8 cellular contexts compared by ENCODE assay signal in genomic region chr20:4034664-4035063, GRCh38. TPM values are rescaled to one million over a fixed set of nuclear protein-coding genes. Genes with fewer than 3 reads are reported as not detected.
DNase-seq lines count a peak whose midpoint lies in the region; ATAC-seq, FAIRE-seq and TF ChIP-seq lines count a peak whose summit lies in the region.
"Not testable (repeated sequence)": the region's sequence is repeated elsewhere in the genome, so short reads cannot be mapped to it uniquely, and the experiment has no call there.

No MANE protein-coding gene starts in this region.

- not testable (repeated sequence) for H3K9me3 ChIP-seq in Karpas-422 (ENCODE audit: low read length); K562 (replicated peaks; ENCODE audit: control insufficient read depth, insufficient read depth, low read depth, low read length); lower lobe of right lung; thyroid gland
- peaks cover 11% of the 10 kb centered on the region for H3K9me3 ChIP-seq in endodermal cell (ENCODE audit: control insufficient read depth, low read length)

- not testable (repeated sequence) for BruUV-seq in K562 (replicated peaks; lab: Mats Ljungman, UMichigan)

- H3K9me1 ChIP-seq in K562 (ENCODE audit: control insufficient read depth, insufficient read depth, low read length), result not testable (repeated sequence)

- not testable (repeated sequence) for H3K27ac Mint-ChIP-seq in GM23338
- H3K27ac Mint-ChIP-seq in endodermal cell, result peak overlapping the region; percentile 88
- H3K27ac Mint-ChIP-seq in glutamatergic neuron (ENCODE audit: unreplicated experiment), result peak overlapping the region; percentile 84

- POLR2A ChIA-PET in K562 (lab: Yijun Ruan, JAX), result not testable (repeated sequence)

- not testable (repeated sequence) for H3F3A ChIP-seq in GM23338 (replicated peaks; ENCODE audit: low read depth)

- not testable (repeated sequence) for DNase-seq in GM23338 (ENCODE audit: low spot score); HL-60 (ENCODE audit: low read depth in 1 of 2, low spot score in 1 of 2); K562 (ENCODE audit: extremely low read depth in 1 of 4, low spot score in 3 of 4); glutamatergic neuron; lower lobe of right lung
- peak; percentile 75 for DNase-seq in Karpas-422
- peak; percentile 38 for DNase-seq in endodermal cell
- peak; percentile 24 to 27 for DNase-seq in thyroid gland

- H3K27me3 Mint-ChIP-seq in GM23338 (ENCODE audit: insufficient read depth, low read depth, poor library complexity); endodermal cell (ENCODE audit: insufficient read depth); glutamatergic neuron (ENCODE audit: unreplicated experiment): not testable (repeated sequence)

- peak overlapping the region; percentile 41; the same call in 2 of the 3 replicates for H3K4me3 Mint-ChIP-seq in GM23338
- H3K4me3 Mint-ChIP-seq in endodermal cell; glutamatergic neuron (ENCODE audit: unreplicated experiment): not testable (repeated sequence)

- H3K4me3 ChIP-seq in GM23338, result peak overlapping the region; percentile 36; the same call in 1 of the 2 replicates
- not testable (repeated sequence) for H3K4me3 ChIP-seq in HL-60 (replicated peaks; ENCODE audit: insufficient read depth, low read length); Karpas-422 (ENCODE audit: low read length); K562; endodermal cell (ENCODE audit: low read length); lower lobe of right lung; thyroid gland (replicated peaks in 1 of 3)

- no CpG with 5 or more reads among the region's 4 CpGs for WGBS in K562 (ENCODE audit: insufficient coverage, low coverage, missing lambda C conversion rate)
- WGBS in endodermal cell (ENCODE audit: insufficient coverage in 1 of 2, insufficient read length in 1 of 2), 2 experiments, result no CpG with 5 or more reads among the region's 4 CpGs
- 52% methylated on average over 2 of the region's 4 CpGs; no CpG with 5 or more reads in 1 of the 2 donors for WGBS in thyroid gland, 2 donors

- not testable (repeated sequence) for TF ChIP-seq RAD21 in K562 (CRISPR knock-in tag; conservative IDR thresholded peaks at IDR 0.05 in 1 of 2, IDR thresholded peaks at IDR 0.05 in 1 of 2)

- not testable (repeated sequence) for FAIRE-seq in K562 (lab: Jason Lieb, UNC)

- peak overlapping the region; percentile 64; the same call in 1 of the 2 replicates for H3K4me2 ChIP-seq in GM23338
- not testable (repeated sequence) for H3K4me2 ChIP-seq in Karpas-422 (ENCODE audit: low read depth, low read length, poor library complexity, severe bottlenecking); K562 (ENCODE audit: insufficient read depth, low read length)

- H2AFZ ChIP-seq in GM23338; Karpas-422 (ENCODE audit: low read length); K562 (ENCODE audit: low read depth, low read length): not testable (repeated sequence)

- TF ChIP-seq EP300 in K562 (IDR thresholded peaks at IDR 0.05; ENCODE audit: low read length), result not testable (repeated sequence)

- not testable (repeated sequence) for H4K20me1 ChIP-seq in GM23338 (replicated peaks; ENCODE audit: insufficient read depth); Karpas-422 (ENCODE audit: insufficient read depth, low read depth, low read length); K562 (replicated peaks; ENCODE audit: control insufficient read depth, insufficient read depth, low read length)

- not testable (repeated sequence) for H3K27ac ChIP-seq in GM23338 (ENCODE audit: low read depth); K562 (ENCODE audit: extremely low read depth, low read depth, low read length); endodermal cell (ENCODE audit: low read depth, low read length); lower lobe of right lung; thyroid gland
- peak overlapping the region; percentile 72 for H3K27ac ChIP-seq in HL-60 (replicated peaks)
- peak overlapping the region; percentile 67 for H3K27ac ChIP-seq in Karpas-422 (ENCODE audit: low read length)

- intact Hi-C loops in K562 (cut with micrococcal nuclease); lower lobe of right lung (cut with DNase I); thyroid gland (cut with DNase I): not testable (repeated sequence)

- H3K9ac ChIP-seq in Karpas-422 (ENCODE audit: low read length); K562 (ENCODE audit: insufficient read depth in 1 of 2, low read depth in 2 of 2, low read length in 2 of 2); endodermal cell (ENCODE audit: extremely low read depth, low read length, poor library complexity, severe bottlenecking): not testable (repeated sequence)

- not testable (repeated sequence) for TF ChIP-seq CTCF in GM23338 (conservative IDR thresholded peaks at IDR 0.05; ENCODE audit: low read depth in 2 of 2); HL-60 (IDR thresholded peaks at IDR 0.05; ENCODE audit: insufficient read depth, low read length); K562 (IDR thresholded peaks at IDR 0.05 in 2 of 3, conservative IDR thresholded peaks at IDR 0.05 in 1 of 3; ENCODE audit: insufficient read depth in 2 of 3, low read depth in 1 of 3, low read length in 3 of 3); endodermal cell (conservative IDR thresholded peaks at IDR 0.05); glutamatergic neuron (IDR thresholded peaks at IDR 0.05; ENCODE audit: partially characterized antibody, unreplicated experiment); lower lobe of right lung (IDR thresholded peaks at IDR 0.05); thyroid gland (IDR thresholded peaks at IDR 0.05)

- TF ChIP-seq POLR2A in K562 (conservative IDR thresholded peaks at IDR 0.05); thyroid gland (IDR thresholded peaks at IDR 0.05): not testable (repeated sequence)

- CTCF ChIA-PET in K562 (lab: Yijun Ruan, JAX; ENCODE audit: low intra/inter-chr PET ratio), result not testable (repeated sequence)

- H3K4me1 ChIP-seq in GM23338 (ENCODE audit: insufficient read depth), result peaks cover 17% of the 10 kb centered on the region
- H3K4me1 ChIP-seq in Karpas-422 (ENCODE audit: low read length), result peaks cover 40% of the 10 kb centered on the region
- peaks cover 12 to 20% of the 10 kb centered on the region in 2 experiments for H3K4me1 ChIP-seq in K562 (replicated peaks in 1 of 2; ENCODE audit: control insufficient read depth in 2 of 2, insufficient read depth in 2 of 2, low read length in 2 of 2)
- not testable (repeated sequence) for H3K4me1 ChIP-seq in endodermal cell (ENCODE audit: control insufficient read depth, insufficient read depth, low read length); thyroid gland
- H3K4me1 ChIP-seq in lower lobe of right lung, result peaks cover 16% of the 10 kb centered on the region

- not testable (repeated sequence) for H3K27me3 ChIP-seq in GM23338 (ENCODE audit: insufficient read depth); HL-60 (ENCODE audit: insufficient read depth, poor library complexity, severe bottlenecking); Karpas-422 (ENCODE audit: low read length); K562 (ENCODE audit: control insufficient read depth in 2 of 2, insufficient read depth in 2 of 2, low read length in 2 of 2); endodermal cell (ENCODE audit: control insufficient read depth, insufficient read depth, low read length, poor library complexity, severe bottlenecking); lower lobe of right lung (ENCODE audit: low read depth); thyroid gland

- not testable (repeated sequence) for H3K9me2 ChIP-seq in GM23338 (ENCODE audit: insufficient read depth); Karpas-422 (replicated peaks; ENCODE audit: insufficient read depth, low read length)

- H3K4me1 Mint-ChIP-seq in GM23338 (peaks cover 31% of the 10 kb centered on the region), endodermal cell (peaks cover 33% of the 10 kb centered on the region), glutamatergic neuron (ENCODE audit: low read depth, unreplicated experiment) (peaks cover 16% of the 10 kb centered on the region)

- not testable (repeated sequence) for H3K9me3 Mint-ChIP-seq in GM23338; endodermal cell; glutamatergic neuron (ENCODE audit: unreplicated experiment)

- peak; percentile 67 for ATAC-seq in GM23338
- not testable (repeated sequence) for ATAC-seq in K562
- ATAC-seq in lower lobe of right lung, result peak; percentile 56 to 64

- in situ Hi-C loops in K562 (cut with MboI), result not testable (repeated sequence)

- not testable (repeated sequence) for H3K36me3 ChIP-seq in GM23338 (ENCODE audit: insufficient read depth); Karpas-422 (ENCODE audit: insufficient read depth, low read length); K562 (ENCODE audit: control insufficient read depth, insufficient read depth, low read length); endodermal cell (ENCODE audit: control insufficient read depth, insufficient read depth, low read length); lower lobe of right lung; thyroid gland

- not testable (repeated sequence) for H3K79me2 ChIP-seq in GM23338 (replicated peaks; ENCODE audit: insufficient read depth); Karpas-422 (ENCODE audit: low read length); K562 (ENCODE audit: control insufficient read depth, insufficient read depth, low read length)

- H3K36me3 Mint-ChIP-seq in GM23338 (ENCODE audit: low read depth); endodermal cell (ENCODE audit: low read depth); glutamatergic neuron (ENCODE audit: unreplicated experiment): not testable (repeated sequence)

RNA-seq across cellular contexts. Expression of gene RNF24, which starts 19.3 kb away (rescaled TPM):
- total RNA-seq in GM23338 (2014; rRNA removed; shearing (Covaris generic)), result 6.9 and 10.0 TPM in 2 replicates
- polyA plus RNA-seq in GM23338 (2016; fragmentation: Nextera tagmentation; extraction: Ambion mirVana), result 10.2 and 10.3 TPM in 2 replicates
- total RNA-seq in Karpas-422 (2014; rRNA removed; shearing (Covaris generic); ENCODE audit: low replicate concordance), result 5.9 and 7.7 TPM in 2 replicates
- total RNA-seq in K562 (2011; cell fraction: chromatin; rRNA removed; ENCODE audit: low replicate concordance), result 44.6 and 48.3 TPM in 2 replicates
- total RNA-seq in K562 (2011; cell fraction: nucleolus; rRNA removed), result 26.7 and 28.9 TPM in 2 replicates
- 56.0 and 88.0 TPM in 2 replicates for total RNA-seq in K562 (2011; cell fraction: nucleoplasm; rRNA removed)
- 15.7 and 17.3 TPM in 2 replicates for total RNA-seq in K562 (2014; rRNA removed)
- 18.8 and 20.3 TPM in 2 replicates for total RNA-seq in K562 (2014; rRNA removed; fragmentation: Illumina TruSeq; extraction: Trizol)
- 14.1 and 14.7 TPM in 2 replicates for total RNA-seq in K562 (2015; rRNA removed; fragmentation: Illumina TruSeq; extraction: Trizol)
- 42.6 and 51.9 TPM in 2 replicates for total RNA-seq in K562 (2021)
- polyA plus RNA-seq in K562 (2011; rRNA removed), result 23.1 and 43.4 TPM in 2 replicates
- polyA plus RNA-seq in K562 (2011; cell fraction: cytosol; rRNA removed), result 24.8 and 52.3 TPM in 2 replicates
- polyA plus RNA-seq in K562 (2011; cell fraction: nucleus; rRNA removed), result 39.0 and 49.3 TPM in 2 replicates
- 22.7 and 30.7 TPM in 2 replicates for polyA plus RNA-seq in K562 (2012)
- polyA plus RNA-seq in K562 (2014; fragmentation: Illumina TruSeq; extraction: Trizol), result 33.9 and 35.5 TPM in 2 replicates
- polyA plus RNA-seq in K562 (2014; fragmentation: Nextera tagmentation; extraction: Ambion mirVana), result 10 to 100 TPM; 10.1 to 21.8 TPM
- polyA plus RNA-seq in K562 (2014; rRNA removed), result 21.0 and 22.4 TPM in 2 replicates
- polyA minus RNA-seq in K562 (2011; rRNA and poly(A)+ RNA removed), result 19.7 and 35.1 TPM in 2 replicates
- 25.3 and 46.8 TPM in 2 replicates for polyA minus RNA-seq in K562 (2011; cell fraction: cytosol; rRNA and poly(A)+ RNA removed)
- polyA minus RNA-seq in K562 (2011; cell fraction: nucleus; rRNA and poly(A)+ RNA removed), result 10.1 and 22.5 TPM in 2 replicates
- 10 to 100 TPM; 22.8 to 26.1 TPM for total RNA-seq in endodermal cell
- 26.2 TPM for polyA plus RNA-seq in endodermal cell (2013, experiment 1 of 2)
- 27.0 TPM for polyA plus RNA-seq in endodermal cell (2013, experiment 2 of 2)
- total RNA-seq in glutamatergic neuron (ENCODE audit: unreplicated experiment), result 123 TPM
- total RNA-seq in lower lobe of right lung, result 25.1 TPM
- 10 to 100 TPM; 21.7 to 32.6 (median 30.9) TPM for total RNA-seq in thyroid gland
